ENCODE assay signal across 1 cellular context in genomic region chr4:6992728-6993655, GRCh38.
TF ChIP-seq lines count a peak whose summit lies in the region.

No MANE protein-coding gene starts in this region.

TF ChIP-seq in IMR-90, 13 proteins besides CTCF, POLR2A, EP300 and RAD21 (continued from another document):
- TF ChIP-seq, protein P1, sequence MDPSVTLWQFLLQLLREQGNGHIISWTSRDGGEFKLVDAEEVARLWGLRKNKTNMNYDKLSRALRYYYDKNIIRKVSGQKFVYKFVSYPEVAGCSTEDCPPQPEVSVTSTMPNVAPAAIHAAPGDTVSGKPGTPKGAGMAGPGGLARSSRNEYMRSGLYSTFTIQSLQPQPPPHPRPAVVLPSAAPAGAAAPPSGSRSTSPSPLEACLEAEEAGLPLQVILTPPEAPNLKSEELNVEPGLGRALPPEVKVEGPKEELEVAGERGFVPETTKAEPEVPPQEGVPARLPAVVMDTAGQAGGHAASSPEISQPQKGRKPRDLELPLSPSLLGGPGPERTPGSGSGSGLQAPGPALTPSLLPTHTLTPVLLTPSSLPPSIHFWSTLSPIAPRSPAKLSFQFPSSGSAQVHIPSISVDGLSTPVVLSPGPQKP (IDR thresholded peaks at IDR 0.05; ENCODE audit: borderline replicate concordance, low read depth, low read length), result no peak
- peak; percentile 74 for TF ChIP-seq BHLHE40 (IDR thresholded peaks at IDR 0.05; ENCODE audit: low read depth, low read length)
